In the genomic region with DNA sequence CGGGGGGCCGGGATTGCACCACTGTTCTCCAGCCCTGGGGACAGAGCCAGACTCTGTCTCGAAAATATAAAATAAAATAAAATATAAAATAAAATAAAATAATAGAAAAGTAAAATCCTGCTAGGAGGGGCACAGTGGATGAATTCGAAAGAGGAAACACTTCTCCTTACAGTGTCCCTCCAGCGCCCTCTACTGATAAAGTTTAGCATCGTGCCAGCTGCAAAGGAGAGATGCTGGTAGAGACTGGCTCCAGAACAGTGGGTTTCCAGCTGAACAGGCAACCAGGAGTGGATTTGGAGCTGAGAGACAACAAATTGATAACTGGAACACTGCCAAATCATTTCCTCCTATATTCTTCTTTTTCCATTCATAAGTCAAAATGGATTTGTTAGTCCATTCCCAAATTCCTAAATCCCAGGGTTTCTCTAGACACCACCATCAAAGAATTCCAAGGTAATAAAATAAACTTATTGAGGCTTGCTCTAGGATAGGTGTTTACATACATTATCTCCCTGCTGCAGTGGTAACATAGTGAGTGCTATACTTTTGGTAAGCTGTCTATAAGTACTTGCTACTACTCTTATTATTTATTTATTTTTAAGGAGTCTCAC, we compare ENCODE assay signal across 8 cellular contexts. TPM values are rescaled to one million over a fixed set of nuclear protein-coding genes. Genes with fewer than 3 reads are reported as not detected.
DNase-seq lines count a peak whose midpoint lies in the region; ATAC-seq, FAIRE-seq and TF ChIP-seq lines count a peak whose summit lies in the region.

No MANE protein-coding gene starts in this region.

- H3K27me3 Mint-ChIP-seq in central memory CD8-positive, alpha-beta T cell: peaks cover 42% of the 10 kb centered on the region

- no peaks in the 10 kb centered on the region for H3K36me3 ChIP-seq in HepG2 (replicated peaks in 1 of 2; ENCODE audit: control insufficient read depth in 1 of 2, insufficient read depth in 2 of 2, low read length in 2 of 2)

- no peaks in the 10 kb centered on the region for H3K27me3 ChIP-seq in HepG2 (ENCODE audit: control insufficient read depth in 1 of 2, insufficient read depth in 2 of 2, low read length in 2 of 2)

- TF ChIP-seq CTCF in HepG2 (CRISPR knock-in tag; IDR thresholded peaks at IDR 0.05): peak; percentile 70

- no peak overlapping the region for H3K27ac ChIP-seq in HepG2 (ENCODE audit: extremely low read length, insufficient read depth, low read length)

- no peak overlapping the region for H3K4me3 ChIP-seq in HepG2 (replicated peaks in 1 of 3; ENCODE audit: insufficient read depth in 1 of 3, low read depth in 2 of 3, low read length in 3 of 3)

- H3K27ac Mint-ChIP-seq in central memory CD8-positive, alpha-beta T cell (ENCODE audit: low read depth): no peak overlapping the region

- H3K79me2 ChIP-seq in HepG2 (ENCODE audit: insufficient read depth, low read length): no peaks in the 10 kb centered on the region

- H3K4me3 Mint-ChIP-seq in central memory CD8-positive, alpha-beta T cell: no peak overlapping the region

- peak; percentile 12 for FAIRE-seq in HepG2 (lab: Jason Lieb, UNC)

- in situ Hi-C loops in HepG2 (cut with HindIII; ENCODE audit: extremely low pct_ligation_motif_present, low pct_unique_long_range_greater_than_20kb): loop anchor here (5.0 to 10.0 kb wide), 2 partner anchors 143 to 176 kb away; no protein-coding TSS in a partner anchor

- no peaks in the 10 kb centered on the region for H3K9me3 ChIP-seq in HepG2 (ENCODE audit: low read length)

- intact Hi-C loops in Right ventricle myocardium inferior (cut with DNase I) (no loop called here), cardiac septum (cut with DNase I) (no loop called here), HepG2 (cut with micrococcal nuclease; ENCODE audit: unreplicated experiment) (loop anchor here (5.0 kb wide), 2 partner anchors 901 to 1021 kb away; no protein-coding TSS in a partner anchor)

- no peak overlapping the region for H2AFZ ChIP-seq in HepG2 (ENCODE audit: low read length)

- H3K9ac ChIP-seq in HepG2 (ENCODE audit: insufficient read depth, low read depth, low read length): no peak overlapping the region

- H3K4me1 Mint-ChIP-seq in central memory CD8-positive, alpha-beta T cell: no peaks in the 10 kb centered on the region

- H3K4me2 ChIP-seq in HepG2 (ENCODE audit: low read depth, low read length): no peak overlapping the region

- DNase-seq in Right ventricle myocardium inferior (ENCODE audit: missing footprints) (peak; percentile 79), cardiac septum (ENCODE audit: low spot score) (no peak), NCI-H345 (lab: John Stamatoyannopoulos, UW) (peak; percentile 86), HepG2 (ENCODE audit: low spot score) (peak; percentile 73)
- peak; percentile 61 for DNase-seq in activated CD4-positive, CD25-positive, alpha-beta regulatory T cell treated with anti-CD3 and anti-CD28 coated beads, Interleukin-2, amount 50 U/mL, for 72 hours
- peak; percentile 52 to 53 for DNase-seq in central memory CD8-positive, alpha-beta T cell (ENCODE audit: low spot score in 2 of 2)
- peak; percentile 36 to 74 (median 36) for DNase-seq in stimulated activated CD4-positive, alpha-beta T cell treated with anti-CD3 and anti-CD28 coated beads, TNF-alpha, amount 100 ng/mL, for 24 hours (ENCODE audit: low read depth in 3 of 3)

- TF ChIP-seq EP300 in HepG2 (IDR thresholded peaks at IDR 0.05; ENCODE audit: low read depth in 2 of 2, low read length in 2 of 2): no peak
- no peak for TF ChIP-seq EP300 in HepG2 (CRISPR knock-in tag; IDR thresholded peaks at IDR 0.05; ENCODE audit: borderline replicate concordance)

- no TSS peak for BruUV-seq in HepG2 (replicated peaks; lab: Mats Ljungman, UMichigan)

- no peaks in the 10 kb centered on the region for H3K36me3 Mint-ChIP-seq in central memory CD8-positive, alpha-beta T cell (ENCODE audit: insufficient read depth)

- no peaks in the 10 kb centered on the region for H4K20me1 ChIP-seq in HepG2 (ENCODE audit: insufficient read depth, low read length)

- no peaks in the 10 kb centered on the region for H3K4me1 ChIP-seq in HepG2 (ENCODE audit: insufficient read depth, low read length)

- TF ChIP-seq RAD21 in HepG2 (CRISPR knock-in tag; IDR thresholded peaks at IDR 0.05): no peak

- CTCF ChIA-PET in HepG2 (lab: Yijun Ruan, JAX; ENCODE audit: low intra/inter-chr PET ratio, low total read pairs): interaction anchor here (0.9 to 6.8 kb wide), 2 partner anchors 142 to 174 kb away, joined by 4 to 105 read pairs; no protein-coding TSS in a partner anchor

- TF ChIP-seq POLR2A in HepG2 (IDR thresholded peaks at IDR 0.05; ENCODE audit: insufficient read depth in 1 of 2, low read depth in 2 of 2, low read length in 2 of 2): no peak

- POLR2A ChIA-PET in HepG2 (lab: Yijun Ruan, JAX): no interaction called here

- no peaks in the 10 kb centered on the region for H3K9me3 Mint-ChIP-seq in central memory CD8-positive, alpha-beta T cell

- WGBS in HepG2 (ENCODE audit: low lambda C conversion rate): 29% methylated on average over 6 of the region's 6 CpGs

- ATAC-seq in Right ventricle myocardium inferior (peak; percentile 69), HG03280 (IDR thresholded peaks at IDR 0.05; ENCODE audit: unreplicated experiment) (peak; percentile 68), HepG2 (peak; percentile 76)
- ATAC-seq in central memory CD8-positive, alpha-beta T cell (replicated peaks; ENCODE audit: extremely low read depth, poor library complexity, severe bottlenecking): peak; percentile 66

TF ChIP-seq in HepG2, 621 proteins besides CTCF, POLR2A, EP300 and RAD21 (continues in another document):
- no peak for TF ChIP-seq ZNF891 (CRISPR knock-in tag; IDR thresholded peaks at IDR 0.05)
- peak; percentile 63 for TF ChIP-seq STAG1 (CRISPR knock-in tag; IDR thresholded peaks at IDR 0.05)
- TF ChIP-seq, protein P1, sequence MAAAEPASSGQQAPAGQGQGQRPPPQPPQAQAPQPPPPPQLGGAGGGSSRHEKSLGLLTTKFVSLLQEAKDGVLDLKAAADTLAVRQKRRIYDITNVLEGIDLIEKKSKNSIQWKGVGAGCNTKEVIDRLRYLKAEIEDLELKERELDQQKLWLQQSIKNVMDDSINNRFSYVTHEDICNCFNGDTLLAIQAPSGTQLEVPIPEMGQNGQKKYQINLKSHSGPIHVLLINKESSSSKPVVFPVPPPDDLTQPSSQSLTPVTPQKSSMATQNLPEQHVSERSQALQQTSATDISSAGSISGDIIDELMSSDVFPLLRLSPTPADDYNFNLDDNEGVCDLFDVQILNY (CRISPR knock-in tag; conservative IDR thresholded peaks at IDR 0.05): no peak
- no peak for TF ChIP-seq SMAD1 (CRISPR knock-in tag; IDR thresholded peaks at IDR 0.05; ENCODE audit: borderline replicate concordance, low read depth)
- TF ChIP-seq SMC3 (IDR thresholded peaks at IDR 0.05; ENCODE audit: low read length): peak; percentile 14; the same call in 1 of the 2 replicates

RNA-seq across cellular contexts. Expression of a gene that starts 31.7 kb away (rescaled TPM):
- total RNA-seq in Right ventricle myocardium inferior (14.5 TPM), cardiac septum (12.2 TPM), HepG2 (2016; rRNA removed; fragmentation: Illumina TruSeq; extraction: Trizol) (39.3 and 47.7 TPM in 2 replicates)
- 47.1 and 47.5 TPM in 2 replicates for total RNA-seq in HepG2 (2016; cell fraction: cytosol; rRNA removed; fragmentation: Illumina TruSeq; extraction: Trizol; ENCODE audit: low read depth)
- total RNA-seq in HepG2 (2016; cell fraction: insoluble cytoplasmic fraction; rRNA removed; fragmentation: Illumina TruSeq; extraction: Trizol): 38.0 and 46.0 TPM in 2 replicates
- total RNA-seq in HepG2 (2016; cell fraction: membrane; rRNA removed; fragmentation: Illumina TruSeq; extraction: Trizol): 75.7 and 77.8 TPM in 2 replicates
- 22.3 and 25.5 TPM in 2 replicates for total RNA-seq in HepG2 (2016; cell fraction: nucleus; rRNA removed; fragmentation: Illumina TruSeq; extraction: Trizol)
- polyA plus RNA-seq in HepG2 (2011; rRNA removed): 20.2 and 25.3 TPM in 2 replicates
- polyA plus RNA-seq in HepG2 (2011; cell fraction: cytosol; rRNA removed): 10.7 and 14.1 TPM in 2 replicates
- 5.8 and 9.1 TPM in 2 replicates for polyA plus RNA-seq in HepG2 (2011; cell fraction: nucleus; rRNA removed)
- 22.0 and 27.1 TPM in 2 replicates for polyA plus RNA-seq in HepG2 (2012)
- 37.3 and 45.6 TPM in 2 replicates for polyA plus RNA-seq in HepG2 (2016; cell fraction: cytosol; fragmentation: Illumina TruSeq; extraction: Trizol; ENCODE audit: low read depth)
- polyA plus RNA-seq in HepG2 (2016; cell fraction: insoluble cytoplasmic fraction; fragmentation: Illumina TruSeq; extraction: Trizol; ENCODE audit: low read depth): 57.8 and 60.3 TPM in 2 replicates
- polyA plus RNA-seq in HepG2 (2016; cell fraction: membrane; fragmentation: Illumina TruSeq; extraction: Trizol; ENCODE audit: low read depth): 72.2 and 77.9 TPM in 2 replicates
- 46.2 and 47.2 TPM in 2 replicates for polyA plus RNA-seq in HepG2 (2016; cell fraction: nucleus; fragmentation: Illumina TruSeq; extraction: Trizol; ENCODE audit: insufficient read depth, low read depth)
- polyA minus RNA-seq in HepG2 (2011; rRNA and poly(A)+ RNA removed; ENCODE audit: low replicate concordance): 4.1 and 10.0 TPM in 2 replicates
- polyA minus RNA-seq in HepG2 (2011; cell fraction: cytosol; rRNA and poly(A)+ RNA removed): 13.8 and 17.3 TPM in 2 replicates
- 9.4 and 10.9 TPM in 2 replicates for polyA minus RNA-seq in HepG2 (2011; cell fraction: nucleus; rRNA and poly(A)+ RNA removed)

RNA-seq across cellular contexts. Expression of a gene that starts 32.4 kb away (rescaled TPM):
- total RNA-seq in Right ventricle myocardium inferior: 5.2 TPM
- total RNA-seq in cardiac septum: 2.0 TPM
- total RNA-seq in HepG2 (2016; rRNA removed; fragmentation: Illumina TruSeq; extraction: Trizol): not detected in 2 replicates
- not detected in 2 replicates for total RNA-seq in HepG2 (2016; cell fraction: cytosol; rRNA removed; fragmentation: Illumina TruSeq; extraction: Trizol; ENCODE audit: low read depth)
- total RNA-seq in HepG2 (2016; cell fraction: insoluble cytoplasmic fraction; rRNA removed; fragmentation: Illumina TruSeq; extraction: Trizol): not detected in 2 replicates
- not detected in 2 replicates for total RNA-seq in HepG2 (2016; cell fraction: membrane; rRNA removed; fragmentation: Illumina TruSeq; extraction: Trizol)
- not detected in 2 replicates for total RNA-seq in HepG2 (2016; cell fraction: nucleus; rRNA removed; fragmentation: Illumina TruSeq; extraction: Trizol)
- polyA plus RNA-seq in HepG2 (2011; rRNA removed): not detected in 2 replicates
- polyA plus RNA-seq in HepG2 (2011; cell fraction: cytosol; rRNA removed): not detected in 2 replicates
- not detected in 2 replicates for polyA plus RNA-seq in HepG2 (2011; cell fraction: nucleus; rRNA removed)
- polyA plus RNA-seq in HepG2 (2012): not detected in 2 replicates
- not detected in 2 replicates for polyA plus RNA-seq in HepG2 (2016; cell fraction: cytosol; fragmentation: Illumina TruSeq; extraction: Trizol; ENCODE audit: low read depth)
- not detected in 2 replicates for polyA plus RNA-seq in HepG2 (2016; cell fraction: insoluble cytoplasmic fraction; fragmentation: Illumina TruSeq; extraction: Trizol; ENCODE audit: low read depth)
- polyA plus RNA-seq in HepG2 (2016; cell fraction: membrane; fragmentation: Illumina TruSeq; extraction: Trizol; ENCODE audit: low read depth): not detected in 2 replicates
- not detected in 2 replicates for polyA plus RNA-seq in HepG2 (2016; cell fraction: nucleus; fragmentation: Illumina TruSeq; extraction: Trizol; ENCODE audit: insufficient read depth, low read depth)
- polyA minus RNA-seq in HepG2 (2011; rRNA and poly(A)+ RNA removed; ENCODE audit: low replicate concordance): 0.09 TPM in 1 of 2 replicates, not detected in the other
- polyA minus RNA-seq in HepG2 (2011; cell fraction: cytosol; rRNA and poly(A)+ RNA removed): not detected in 2 replicates
- polyA minus RNA-seq in HepG2 (2011; cell fraction: nucleus; rRNA and poly(A)+ RNA removed): not detected in 2 replicates
